Comparison of ENCODE assay signal across 15 cellular contexts in genomic region chr7:8146156-8146555, GRCh38.
DNase-seq lines count a peak whose midpoint lies in the region; ATAC-seq lines count a peak whose summit lies in the region.
"Had no signal": no experiment of that assay in that cellular context is flagged by ENCODE, and none has a peak within 500 bp of the region (broad histone marks: within the 10 kb centered on the region; RNA-seq: fewer than 3 reads in every experiment).

No MANE protein-coding gene starts in this region.

- H3K27ac ChIP-seq in CD4-positive, CD25-positive, alpha-beta regulatory T cell (ENCODE audit: insufficient read depth, low read length, poor library complexity, severe bottlenecking), result peak overlapping the region; percentile 87
- H3K27ac ChIP-seq: C4-2B, HL-60 had no signal

- peaks cover 64 to 97% (median 71%) of the 10 kb centered on the region in 4 donors for H3K4me1 Mint-ChIP-seq in CD4-positive, CD25-positive, alpha-beta regulatory T cell

- H3K9ac ChIP-seq in endocrine pancreas (ENCODE audit: control insufficient read depth, insufficient read depth, low read length), result no peak overlapping the region

- H3K36me3 Mint-ChIP-seq in CD4-positive, CD25-positive, alpha-beta regulatory T cell, result no peaks in the 10 kb centered on the region
- H3K36me3 Mint-ChIP-seq: CD8-positive, alpha-beta memory T cell had no signal

- no peaks in the 10 kb centered on the region for H3K27me3 ChIP-seq in CD4-positive, CD25-positive, alpha-beta regulatory T cell (ENCODE audit: control insufficient read depth, insufficient read depth, low read length)
- H3K27me3 ChIP-seq in endocrine pancreas (ENCODE audit: control insufficient read depth, insufficient read depth, low read length) (no peaks in the 10 kb centered on the region), neuron (ENCODE audit: insufficient read depth, low read length) (no peaks in the 10 kb centered on the region)
- H3K27me3 ChIP-seq: BE2C had no signal

- peak overlapping the region; percentile 15 for H3K4me3 ChIP-seq in CD4-positive, CD25-positive, alpha-beta regulatory T cell (ENCODE audit: low read depth, low read length)
- H3K4me3 ChIP-seq in endocrine pancreas (ENCODE audit: control insufficient read depth, insufficient read depth, low read length) (peak overlapping the region; percentile 62), neuron (ENCODE audit: low read length) (peak overlapping the region; percentile 24)

- no peaks in the 10 kb centered on the region for H3K36me3 ChIP-seq in CD4-positive, CD25-positive, alpha-beta regulatory T cell (ENCODE audit: control insufficient read depth, insufficient read depth, low read length)
- no peaks in the 10 kb centered on the region for H3K36me3 ChIP-seq in endocrine pancreas (ENCODE audit: control insufficient read depth, insufficient read depth, low read length)
- no peaks in the 10 kb centered on the region for H3K36me3 ChIP-seq in neuron (ENCODE audit: insufficient read depth, low read length)

- H3K9me3 Mint-ChIP-seq in CD4-positive, CD25-positive, alpha-beta regulatory T cell, result no peaks in the 10 kb centered on the region
- H3K9me3 Mint-ChIP-seq: CD8-positive, alpha-beta memory T cell; HFFc6 had no signal

- in situ Hi-C loops in G401 (cut with HindIII; ENCODE audit: low sequenced_read_pairs), result no loop called here

- H3K27ac Mint-ChIP-seq in CD4-positive, CD25-positive, alpha-beta regulatory T cell, result peak overlapping the region in 2 of 3 donors; percentile 86 to 96
- H3K27ac Mint-ChIP-seq: HFFc6 had no signal

- no peak for ATAC-seq in CD4-positive, CD25-positive, alpha-beta regulatory T cell (ENCODE audit: low read depth in 2 of 2)

- H2AFZ ChIP-seq in neuron (ENCODE audit: low read depth, low read length), result peak overlapping the region; percentile 3

- H3K4me1 ChIP-seq in CD4-positive, CD25-positive, alpha-beta regulatory T cell (ENCODE audit: control insufficient read depth, insufficient read depth, low read length, poor library complexity, severe bottlenecking), result peaks cover 73% of the 10 kb centered on the region
- H3K4me1 ChIP-seq in endocrine pancreas (ENCODE audit: control insufficient read depth, insufficient read depth, low read length), result peaks cover 9% of the 10 kb centered on the region
- H3K4me1 ChIP-seq in neuron (ENCODE audit: insufficient read depth, low read length), result peaks cover 28% of the 10 kb centered on the region

- no peaks in the 10 kb centered on the region for H3K27me3 Mint-ChIP-seq in CD4-positive, CD25-positive, alpha-beta regulatory T cell
- H3K27me3 Mint-ChIP-seq: CD8-positive, alpha-beta memory T cell had no signal

- peak overlapping the region; percentile 44 to 92 (median 69) for H3K4me3 Mint-ChIP-seq in CD4-positive, CD25-positive, alpha-beta regulatory T cell
- H3K4me3 Mint-ChIP-seq: CD8-positive, alpha-beta memory T cell; HFFc6 had no signal

- no peak for DNase-seq in CD4-positive, CD25-positive, alpha-beta regulatory T cell
- DNase-seq in G401 (ENCODE audit: low spot score) (peak; percentile 75), NCI-H2081 (lab: John Stamatoyannopoulos, UW) (no peak), AG08395 (ENCODE audit: low spot score) (no peak), NCI-H526 treated with DMSO at 0.1 percent for 48 hours (lab: John Stamatoyannopoulos, UW) (no peak)
- DNase-seq: Caco-2; CD8-positive, alpha-beta memory T cell; DMS53; HCEC 1CT; HFFc6 had no signal

- no peaks in the 10 kb centered on the region for H3K9me3 ChIP-seq in CD4-positive, CD25-positive, alpha-beta regulatory T cell (ENCODE audit: control insufficient read depth in 2 of 2, low read length in 2 of 2)
- H3K9me3 ChIP-seq in endocrine pancreas (ENCODE audit: control insufficient read depth, low read length), result no peaks in the 10 kb centered on the region
- H3K9me3 ChIP-seq in neuron (ENCODE audit: low read length), result no peaks in the 10 kb centered on the region
- H3K9me3 ChIP-seq: BE2C, Caco-2 had no signal
